Comparison of ENCODE assay signal across 9 cellular contexts in the genomic region with DNA sequence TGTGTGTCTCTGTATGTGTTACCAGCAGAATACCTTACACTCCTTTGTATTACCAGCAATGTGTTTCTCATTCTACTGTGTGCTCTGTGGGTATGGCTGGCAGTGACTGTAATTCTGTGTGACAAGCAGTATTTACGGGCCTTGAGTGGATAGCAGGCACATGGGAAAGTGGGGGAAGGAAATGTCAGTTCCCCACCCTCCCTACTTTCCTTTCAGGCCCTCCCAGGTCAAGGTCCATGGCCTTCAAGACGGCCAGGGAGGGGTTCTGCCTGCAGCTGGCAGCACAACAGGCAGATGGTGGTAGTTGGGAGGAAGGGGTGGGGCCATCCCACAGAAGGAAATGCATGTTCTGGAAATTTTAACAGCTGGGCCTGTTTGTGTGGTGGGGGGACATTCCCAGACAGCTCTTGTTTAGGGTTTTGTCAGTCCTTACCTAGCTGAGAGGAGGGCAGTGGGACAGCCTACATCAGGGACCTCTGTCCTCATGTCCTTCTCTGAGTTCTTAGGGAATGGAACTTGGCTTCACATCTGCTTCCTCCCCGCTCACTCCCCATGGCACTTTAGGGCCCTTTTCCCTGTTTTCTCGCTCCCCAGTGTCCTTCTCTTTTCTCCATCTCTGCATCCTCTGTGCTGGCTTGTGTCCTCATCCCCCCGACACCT. TPM values are rescaled to one million over a fixed set of nuclear protein-coding genes. Genes with fewer than 3 reads are reported as not detected.
A peak's percentile ranks its signal among the peaks of the same experiment; 100 is the strongest.
DNase-seq lines count a peak whose midpoint lies in the region; ATAC-seq and TF ChIP-seq lines count a peak whose summit lies in the region.
"Had no signal": no experiment of that assay in that cellular context is flagged by ENCODE, and none has a peak within 500 bp of the region (broad histone marks: within the 10 kb centered on the region; RNA-seq: fewer than 3 reads in every experiment).

No MANE protein-coding gene starts in this region.

- H3K4me3 Mint-ChIP-seq in activated CD4-positive, alpha-beta T cell treated with anti-CD3 and anti-CD28 coated beads for 36 hours: no peak overlapping the region
- H3K4me3 Mint-ChIP-seq in activated naive CD8-positive, alpha-beta T cell: no peak overlapping the region

- H3K4me1 Mint-ChIP-seq in activated CD4-positive, alpha-beta T cell treated with anti-CD3 and anti-CD28 coated beads for 36 hours: peaks cover 76% of the 10 kb centered on the region
- H3K4me1 Mint-ChIP-seq in activated naive CD8-positive, alpha-beta T cell (ENCODE audit: low read depth): peaks cover 82% of the 10 kb centered on the region

- no peaks in the 10 kb centered on the region for H3K27me3 Mint-ChIP-seq in activated CD4-positive, alpha-beta T cell treated with anti-CD3 and anti-CD28 coated beads for 36 hours
- H3K27me3 Mint-ChIP-seq in activated naive CD8-positive, alpha-beta T cell: no peaks in the 10 kb centered on the region

- peak overlapping the region; percentile 47 for H3K27ac ChIP-seq in thymus (ENCODE audit: low read depth)
- no peak overlapping the region for H3K27ac ChIP-seq in substantia nigra (ENCODE audit: low read depth, low read length, poor library complexity, severe bottlenecking)
- H3K27ac ChIP-seq: C4-2B had no signal

- peak overlapping the region; percentile 64 for H3K27ac Mint-ChIP-seq in activated CD4-positive, alpha-beta T cell treated with anti-CD3 and anti-CD28 coated beads for 36 hours
- H3K27ac Mint-ChIP-seq in activated naive CD8-positive, alpha-beta T cell: peak overlapping the region; percentile 82

- CTCF ChIA-PET in activated CD4-positive, alpha-beta T cell treated with anti-CD3 and anti-CD28 coated beads for 36 hours (lab: Charles Lee): interaction anchor here (0.6 to 8.0 kb wide), 7 partner anchors 12 to 556 kb away, joined by 3 to 74 read pairs (median 3); a partner anchor contains a TSS
- CTCF ChIA-PET in HEK293T (lab: Yijun Ruan, JAX): no interaction called here

- ATAC-seq in activated CD4-positive, alpha-beta T cell treated with anti-CD3 and anti-CD28 coated beads for 36 hours: no peak
- peak; percentile 82 for ATAC-seq in left colon
- ATAC-seq in HG02588 (IDR thresholded peaks at IDR 0.05; ENCODE audit: unreplicated experiment): no peak

- peaks cover 13% of the 10 kb centered on the region for H3K4me1 ChIP-seq in thymus (ENCODE audit: control insufficient read depth, insufficient read depth, low read length)

- POLR2A ChIA-PET in activated CD4-positive, alpha-beta T cell treated with anti-CD3 and anti-CD28 coated beads for 36 hours (lab: Charles Lee): interaction anchor here (0.6 kb wide), 1 partner anchor 45 kb away, joined by 3 read pairs; no protein-coding TSS in a partner anchor
- POLR2A ChIA-PET in HEK293T (lab: Yijun Ruan, JAX): no interaction called here

- peaks cover 12% of the 10 kb centered on the region for H3K36me3 Mint-ChIP-seq in activated CD4-positive, alpha-beta T cell treated with anti-CD3 and anti-CD28 coated beads for 36 hours (ENCODE audit: low read depth)
- peaks cover 5% of the 10 kb centered on the region for H3K36me3 Mint-ChIP-seq in activated naive CD8-positive, alpha-beta T cell

- no peak for DNase-seq in activated CD4-positive, alpha-beta T cell treated with anti-CD3 and anti-CD28 coated beads for 36 hours
- DNase-seq in activated CD4-positive, alpha-beta T cell treated with anti-CD3 and anti-CD28 coated beads, Interleukin-2, amount 50 U/mL, for 1 hour: no peak
- DNase-seq in left colon (peak; percentile 87 to 97), HEK293T (ENCODE audit: extremely low spot score) (no peak), substantia nigra (lab: John Stamatoyannopoulos, UW) (no peak)

- intact Hi-C loops in activated CD4-positive, alpha-beta T cell treated with anti-CD3 and anti-CD28 coated beads for 36 hours (cut with DNase I, micrococcal nuclease): loop anchor here in 1 of 2 experiments (2.0 to 5.0 kb wide), 2 partner anchors 17 to 33 kb away; no protein-coding TSS in a partner anchor
- intact Hi-C loops in left colon (cut with DNase I, micrococcal nuclease): no loop called here

- no peaks in the 10 kb centered on the region for H3K9me3 Mint-ChIP-seq in activated CD4-positive, alpha-beta T cell treated with anti-CD3 and anti-CD28 coated beads for 36 hours (ENCODE audit: low read depth)
- H3K9me3 Mint-ChIP-seq in activated naive CD8-positive, alpha-beta T cell (ENCODE audit: low read depth): no peaks in the 10 kb centered on the region

- H3K27me3 ChIP-seq in thymus (ENCODE audit: control insufficient read depth, insufficient read depth): no peaks in the 10 kb centered on the region

- H3K4me3 ChIP-seq in thymus (ENCODE audit: low read length): no peak overlapping the region

- peaks cover 9% of the 10 kb centered on the region for H3K36me3 ChIP-seq in thymus (ENCODE audit: control insufficient read depth, insufficient read depth)

- WGBS in thymus: 71% methylated on average over 5 of the region's 5 CpGs

- H3K9me3 ChIP-seq in thymus (ENCODE audit: control insufficient read depth): no peaks in the 10 kb centered on the region

TF ChIP-seq in HEK293T, 16 proteins besides CTCF, POLR2A, EP300 and RAD21:
- no peak for TF ChIP-seq L3MBTL2 (conservative IDR thresholded peaks at IDR 0.05)
- no peak for TF ChIP-seq FOXA1 (IDR thresholded peaks at IDR 0.05)
- no peak for TF ChIP-seq HDGF (IDR thresholded peaks at IDR 0.05; ENCODE audit: borderline replicate concordance)
- no peak for TF ChIP-seq LEF1 (IDR thresholded peaks at IDR 0.05; ENCODE audit: borderline replicate concordance)
- no peak for TF ChIP-seq ARNT (IDR thresholded peaks at IDR 0.05)
- no peak for TF ChIP-seq FOXK2 (IDR thresholded peaks at IDR 0.05)
- TF ChIP-seq ELF4 (IDR thresholded peaks at IDR 0.05): no peak
- TF ChIP-seq BHLHE40 (IDR thresholded peaks at IDR 0.05; ENCODE audit: borderline replicate concordance): no peak
- TF ChIP-seq ZNF384 (IDR thresholded peaks at IDR 0.05): no peak
- TF ChIP-seq TARDBP (IDR thresholded peaks at IDR 0.05): no peak
- TF ChIP-seq CTBP1 (IDR thresholded peaks at IDR 0.05; ENCODE audit: borderline replicate concordance): no peak
- TF ChIP-seq FOXM1 (IDR thresholded peaks at IDR 0.05; ENCODE audit: borderline replicate concordance): no peak
- no peak for TF ChIP-seq SP1 (IDR thresholded peaks at IDR 0.05)
- TF ChIP-seq, protein P1, sequence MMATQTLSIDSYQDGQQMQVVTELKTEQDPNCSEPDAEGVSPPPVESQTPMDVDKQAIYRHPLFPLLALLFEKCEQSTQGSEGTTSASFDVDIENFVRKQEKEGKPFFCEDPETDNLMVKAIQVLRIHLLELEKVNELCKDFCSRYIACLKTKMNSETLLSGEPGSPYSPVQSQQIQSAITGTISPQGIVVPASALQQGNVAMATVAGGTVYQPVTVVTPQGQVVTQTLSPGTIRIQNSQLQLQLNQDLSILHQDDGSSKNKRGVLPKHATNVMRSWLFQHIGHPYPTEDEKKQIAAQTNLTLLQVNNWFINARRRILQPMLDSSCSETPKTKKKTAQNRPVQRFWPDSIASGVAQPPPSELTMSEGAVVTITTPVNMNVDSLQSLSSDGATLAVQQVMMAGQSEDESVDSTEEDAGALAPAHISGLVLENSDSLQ (IDR thresholded peaks at IDR 0.05): no peak
- no peak for TF ChIP-seq SUZ12 (IDR thresholded peaks at IDR 0.05)
- TF ChIP-seq NFRKB (IDR thresholded peaks at IDR 0.05): no peak

RNA-seq across cellular contexts. Expression of a gene that starts 14.6 kb away (rescaled TPM):
- total RNA-seq in activated CD4-positive, alpha-beta T cell treated with anti-CD3 and anti-CD28 coated beads for 36 hours: 100 to 1,000 TPM; 351 to 408 TPM
- total RNA-seq in left colon: 100 to 1,000 TPM; 200 to 215 TPM
- polyA plus RNA-seq in thymus: 49.9 TPM

Comparison
In these comparisons a context has a peak if more than half of its experiments do, and no peak if none do; other contexts are left out.
1. DNase-seq: peak in left colon (2 of 2); none in activated CD4-positive, alpha-beta T cell treated with anti-CD3 and anti-CD28 coated beads for 36 hours (single experiment), activated CD4-positive, alpha-beta T cell treated with anti-CD3 and anti-CD28 coated beads, Interleukin-2, amount 50 U/mL, for 1 hour (single experiment), HEK293T (single experiment) and substantia nigra (0 of 49).